2 cellular contexts compared by ENCODE assay signal in the genomic region with DNA sequence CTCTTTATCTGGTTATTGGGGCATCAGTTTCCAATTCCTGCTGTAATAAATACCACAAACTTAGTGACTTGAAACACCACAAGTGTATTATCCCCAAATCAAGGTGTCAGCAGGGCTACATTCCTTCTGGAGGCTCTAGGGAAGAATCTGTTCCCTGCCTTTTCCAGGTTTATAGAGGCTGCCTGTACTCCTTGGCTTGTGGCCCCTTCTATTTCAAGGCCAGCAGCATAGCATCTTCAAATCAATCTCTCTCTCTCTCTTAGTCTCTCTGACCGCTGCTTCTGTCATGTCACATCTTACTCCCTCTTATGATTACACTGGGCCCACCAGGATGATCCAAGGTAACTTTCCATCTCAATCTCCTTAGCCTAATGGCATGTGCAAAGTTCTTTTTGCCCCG.
TF ChIP-seq lines count a peak whose summit lies in the region.

No MANE protein-coding gene starts in this region.

TF ChIP-seq in WTC11, 78 proteins besides CTCF, POLR2A, EP300 and RAD21:
- TF ChIP-seq NR3C1 (CRISPR knock-in tag; conservative IDR thresholded peaks at IDR 0.05; ENCODE audit: low read depth) = no peak
- TF ChIP-seq GTF2I (CRISPR knock-in tag; conservative IDR thresholded peaks at IDR 0.05) = 0 out of 2 replicates have a peak, but pooled peaks have one; percentile 56
- TF ChIP-seq, protein P1, sequence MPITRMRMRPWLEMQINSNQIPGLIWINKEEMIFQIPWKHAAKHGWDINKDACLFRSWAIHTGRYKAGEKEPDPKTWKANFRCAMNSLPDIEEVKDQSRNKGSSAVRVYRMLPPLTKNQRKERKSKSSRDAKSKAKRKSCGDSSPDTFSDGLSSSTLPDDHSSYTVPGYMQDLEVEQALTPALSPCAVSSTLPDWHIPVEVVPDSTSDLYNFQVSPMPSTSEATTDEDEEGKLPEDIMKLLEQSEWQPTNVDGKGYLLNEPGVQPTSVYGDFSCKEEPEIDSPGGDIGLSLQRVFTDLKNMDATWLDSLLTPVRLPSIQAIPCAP (CRISPR knock-in tag; IDR thresholded peaks at IDR 0.05) = no peak
- TF ChIP-seq, protein P2, sequence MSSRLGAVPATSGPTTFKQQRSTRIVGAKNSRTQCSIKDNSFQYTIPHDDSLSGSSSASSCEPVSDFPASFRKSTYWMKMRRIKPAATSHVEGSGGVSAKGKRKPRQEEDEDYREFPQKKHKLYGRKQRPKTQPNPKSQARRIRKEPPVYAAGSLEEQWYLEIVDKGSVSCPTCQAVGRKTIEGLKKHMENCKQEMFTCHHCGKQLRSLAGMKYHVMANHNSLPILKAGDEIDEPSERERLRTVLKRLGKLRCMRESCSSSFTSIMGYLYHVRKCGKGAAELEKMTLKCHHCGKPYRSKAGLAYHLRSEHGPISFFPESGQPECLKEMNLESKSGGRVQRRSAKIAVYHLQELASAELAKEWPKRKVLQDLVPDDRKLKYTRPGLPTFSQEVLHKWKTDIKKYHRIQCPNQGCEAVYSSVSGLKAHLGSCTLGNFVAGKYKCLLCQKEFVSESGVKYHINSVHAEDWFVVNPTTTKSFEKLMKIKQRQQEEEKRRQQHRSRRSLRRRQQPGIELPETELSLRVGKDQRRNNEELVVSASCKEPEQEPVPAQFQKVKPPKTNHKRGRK (CRISPR knock-in tag; IDR thresholded peaks at IDR 0.05; ENCODE audit: borderline replicate concordance) = no peak
- TF ChIP-seq, protein P3, sequence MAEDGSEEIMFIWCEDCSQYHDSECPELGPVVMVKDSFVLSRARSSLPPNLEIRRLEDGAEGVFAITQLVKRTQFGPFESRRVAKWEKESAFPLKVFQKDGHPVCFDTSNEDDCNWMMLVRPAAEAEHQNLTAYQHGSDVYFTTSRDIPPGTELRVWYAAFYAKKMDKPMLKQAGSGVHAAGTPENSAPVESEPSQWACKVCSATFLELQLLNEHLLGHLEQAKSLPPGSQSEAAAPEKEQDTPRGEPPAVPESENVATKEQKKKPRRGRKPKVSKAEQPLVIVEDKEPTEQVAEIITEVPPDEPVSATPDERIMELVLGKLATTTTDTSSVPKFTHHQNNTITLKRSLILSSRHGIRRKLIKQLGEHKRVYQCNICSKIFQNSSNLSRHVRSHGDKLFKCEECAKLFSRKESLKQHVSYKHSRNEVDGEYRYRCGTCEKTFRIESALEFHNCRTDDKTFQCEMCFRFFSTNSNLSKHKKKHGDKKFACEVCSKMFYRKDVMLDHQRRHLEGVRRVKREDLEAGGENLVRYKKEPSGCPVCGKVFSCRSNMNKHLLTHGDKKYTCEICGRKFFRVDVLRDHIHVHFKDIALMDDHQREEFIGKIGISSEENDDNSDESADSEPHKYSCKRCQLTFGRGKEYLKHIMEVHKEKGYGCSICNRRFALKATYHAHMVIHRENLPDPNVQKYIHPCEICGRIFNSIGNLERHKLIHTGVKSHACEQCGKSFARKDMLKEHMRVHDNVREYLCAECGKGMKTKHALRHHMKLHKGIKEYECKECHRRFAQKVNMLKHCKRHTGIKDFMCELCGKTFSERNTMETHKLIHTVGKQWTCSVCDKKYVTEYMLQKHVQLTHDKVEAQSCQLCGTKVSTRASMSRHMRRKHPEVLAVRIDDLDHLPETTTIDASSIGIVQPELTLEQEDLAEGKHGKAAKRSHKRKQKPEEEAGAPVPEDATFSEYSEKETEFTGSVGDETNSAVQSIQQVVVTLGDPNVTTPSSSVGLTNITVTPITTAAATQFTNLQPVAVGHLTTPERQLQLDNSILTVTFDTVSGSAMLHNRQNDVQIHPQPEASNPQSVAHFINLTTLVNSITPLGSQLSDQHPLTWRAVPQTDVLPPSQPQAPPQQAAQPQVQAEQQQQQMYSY (CRISPR knock-in tag; IDR thresholded peaks at IDR 0.05) = no peak
- TF ChIP-seq JAZF1 (CRISPR knock-in tag; IDR thresholded peaks at IDR 0.05) = no peak
- TF ChIP-seq, protein P4, sequence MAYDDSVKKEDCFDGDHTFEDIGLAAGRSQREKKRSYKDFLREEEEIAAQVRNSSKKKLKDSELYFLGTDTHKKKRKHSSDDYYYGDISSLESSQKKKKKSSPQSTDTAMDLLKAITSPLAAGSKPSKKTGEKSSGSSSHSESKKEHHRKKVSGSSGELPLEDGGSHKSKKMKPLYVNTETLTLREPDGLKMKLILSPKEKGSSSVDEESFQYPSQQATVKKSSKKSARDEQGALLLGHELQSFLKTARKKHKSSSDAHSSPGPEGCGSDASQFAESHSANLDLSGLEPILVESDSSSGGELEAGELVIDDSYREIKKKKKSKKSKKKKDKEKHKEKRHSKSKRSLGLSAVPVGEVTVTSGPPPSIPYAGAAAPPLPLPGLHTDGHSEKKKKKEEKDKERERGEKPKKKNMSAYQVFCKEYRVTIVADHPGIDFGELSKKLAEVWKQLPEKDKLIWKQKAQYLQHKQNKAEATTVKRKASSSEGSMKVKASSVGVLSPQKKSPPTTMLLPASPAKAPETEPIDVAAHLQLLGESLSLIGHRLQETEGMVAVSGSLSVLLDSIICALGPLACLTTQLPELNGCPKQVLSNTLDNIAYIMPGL (CRISPR knock-in tag; IDR thresholded peaks at IDR 0.05) = no peak
- TF ChIP-seq, protein P5, sequence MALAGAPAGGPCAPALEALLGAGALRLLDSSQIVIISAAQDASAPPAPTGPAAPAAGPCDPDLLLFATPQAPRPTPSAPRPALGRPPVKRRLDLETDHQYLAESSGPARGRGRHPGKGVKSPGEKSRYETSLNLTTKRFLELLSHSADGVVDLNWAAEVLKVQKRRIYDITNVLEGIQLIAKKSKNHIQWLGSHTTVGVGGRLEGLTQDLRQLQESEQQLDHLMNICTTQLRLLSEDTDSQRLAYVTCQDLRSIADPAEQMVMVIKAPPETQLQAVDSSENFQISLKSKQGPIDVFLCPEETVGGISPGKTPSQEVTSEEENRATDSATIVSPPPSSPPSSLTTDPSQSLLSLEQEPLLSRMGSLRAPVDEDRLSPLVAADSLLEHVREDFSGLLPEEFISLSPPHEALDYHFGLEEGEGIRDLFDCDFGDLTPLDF (CRISPR knock-in tag; IDR thresholded peaks at IDR 0.05) = no peak
- TF ChIP-seq FOXK1 (CRISPR knock-in tag; IDR thresholded peaks at IDR 0.05) = no peak
TF ChIP-seq in WTC11: peak in this region for 1.

TF ChIP-seq in H1, 55 proteins besides CTCF, POLR2A, EP300 and RAD21 (continued from another document):
- TF ChIP-seq KDM1A (IDR thresholded peaks at IDR 0.05; ENCODE audit: borderline replicate concordance, low read length) = peak; percentile 53; the same call in 1 of the 2 replicates
